In the genomic region with DNA sequence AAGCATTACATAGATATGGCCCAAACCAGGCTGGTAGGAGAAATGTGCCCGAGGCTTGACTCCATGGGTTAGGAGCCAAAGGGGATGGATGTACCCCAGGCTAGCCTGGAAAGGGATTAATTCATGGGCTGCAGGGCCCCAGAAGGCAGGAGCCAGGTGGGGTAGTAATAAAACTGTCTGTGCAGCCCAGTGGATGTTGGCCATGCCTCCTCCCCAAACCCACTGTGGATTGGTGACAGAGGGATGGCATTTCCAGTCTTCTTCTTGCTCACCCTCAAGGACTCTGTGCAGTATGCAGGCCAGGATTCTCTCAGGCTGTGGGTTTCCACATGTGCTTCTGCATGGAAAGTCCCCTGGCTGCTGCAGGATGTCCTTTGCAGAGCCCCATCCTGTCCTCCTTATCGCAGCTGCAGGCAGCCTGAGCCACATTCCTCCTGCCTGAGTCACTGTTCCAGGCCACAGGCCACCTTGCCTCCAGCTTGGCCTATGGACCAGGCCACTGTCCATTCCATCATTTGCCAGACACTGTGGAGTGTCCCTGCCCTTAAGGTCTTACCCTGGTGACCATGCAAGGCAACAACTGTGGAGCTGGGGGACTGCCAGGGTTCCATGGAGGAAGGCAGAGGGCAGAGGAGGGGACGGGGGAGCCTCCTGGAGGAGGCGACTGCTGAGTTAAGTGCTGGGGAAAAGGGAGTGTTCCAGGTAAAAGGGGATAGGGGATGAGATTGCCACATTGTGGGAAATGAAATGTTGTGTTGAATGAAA, we compare ENCODE assay signal across 1 cellular context.
TF ChIP-seq lines count a peak whose summit lies in the region.

No MANE protein-coding gene starts in this region.

TF ChIP-seq in K562, 482 proteins besides CTCF, POLR2A, EP300 and RAD21 (continued from another document and continues in another):
- peak; percentile 80; the same call in 1 of the 2 replicates for TF ChIP-seq MTA3 (IDR thresholded peaks at IDR 0.05; ENCODE audit: borderline replicate concordance)
- TF ChIP-seq TCF3 (CRISPR knock-in tag; IDR thresholded peaks at IDR 0.05), result peak; percentile 98
- TF ChIP-seq PHF20 (IDR thresholded peaks at IDR 0.05; ENCODE audit: partially characterized antibody), result no peak
- no peak for TF ChIP-seq ZSCAN29 (IDR thresholded peaks at IDR 0.05)
- no peak for TF ChIP-seq GATAD2B (IDR thresholded peaks at IDR 0.05; ENCODE audit: borderline replicate concordance)
- TF ChIP-seq GTF2B (IDR thresholded peaks at IDR 0.05; ENCODE audit: extremely low read depth, insufficient read length), result no peak
- no peak for TF ChIP-seq RBFOX2 (IDR thresholded peaks at IDR 0.05; ENCODE audit: low read depth, low read length)
- TF ChIP-seq HSF4 (CRISPR knock-in tag; IDR thresholded peaks at IDR 0.05; ENCODE audit: borderline replicate concordance), result no peak
- no peak for TF ChIP-seq SETDB1 (IDR thresholded peaks at IDR 0.05; ENCODE audit: low read length)
- TF ChIP-seq ZNF780A (CRISPR knock-in tag; IDR thresholded peaks at IDR 0.05), result no peak
- peak; percentile 34; the same call in 1 of the 2 replicates for TF ChIP-seq CHD2 (IDR thresholded peaks at IDR 0.05; ENCODE audit: low read depth, low read length)
- no peak for TF ChIP-seq TRIM28 (IDR thresholded peaks at IDR 0.05)
- TF ChIP-seq KAT7 (CRISPR knock-in tag; IDR thresholded peaks at IDR 0.05; ENCODE audit: borderline replicate concordance), result no peak
- no peak for TF ChIP-seq ZNF165 (CRISPR knock-in tag; IDR thresholded peaks at IDR 0.05; ENCODE audit: borderline replicate concordance)
- no peak for TF ChIP-seq GABPA (tag; conservative IDR thresholded peaks at IDR 0.05; ENCODE audit: low read depth)
- no peak for TF ChIP-seq RFX7 (CRISPR knock-in tag; IDR thresholded peaks at IDR 0.05)
- no peak for TF ChIP-seq FOXA1 (IDR thresholded peaks at IDR 0.05; ENCODE audit: borderline replicate concordance)
- TF ChIP-seq MNT (conservative IDR thresholded peaks at IDR 0.05), result peak; percentile 30 to 72; a peak in 3 of 4 replicates
- peak; percentile 97 for TF ChIP-seq ARID1B (IDR thresholded peaks at IDR 0.05)
- TF ChIP-seq ZBTB40 (IDR thresholded peaks at IDR 0.05), result 0 out of 2 replicates have a peak, but pooled peaks have one; percentile 29
- TF ChIP-seq ZBTB40 (CRISPR knock-in tag; IDR thresholded peaks at IDR 0.05), result no peak
- TF ChIP-seq, protein P1, sequence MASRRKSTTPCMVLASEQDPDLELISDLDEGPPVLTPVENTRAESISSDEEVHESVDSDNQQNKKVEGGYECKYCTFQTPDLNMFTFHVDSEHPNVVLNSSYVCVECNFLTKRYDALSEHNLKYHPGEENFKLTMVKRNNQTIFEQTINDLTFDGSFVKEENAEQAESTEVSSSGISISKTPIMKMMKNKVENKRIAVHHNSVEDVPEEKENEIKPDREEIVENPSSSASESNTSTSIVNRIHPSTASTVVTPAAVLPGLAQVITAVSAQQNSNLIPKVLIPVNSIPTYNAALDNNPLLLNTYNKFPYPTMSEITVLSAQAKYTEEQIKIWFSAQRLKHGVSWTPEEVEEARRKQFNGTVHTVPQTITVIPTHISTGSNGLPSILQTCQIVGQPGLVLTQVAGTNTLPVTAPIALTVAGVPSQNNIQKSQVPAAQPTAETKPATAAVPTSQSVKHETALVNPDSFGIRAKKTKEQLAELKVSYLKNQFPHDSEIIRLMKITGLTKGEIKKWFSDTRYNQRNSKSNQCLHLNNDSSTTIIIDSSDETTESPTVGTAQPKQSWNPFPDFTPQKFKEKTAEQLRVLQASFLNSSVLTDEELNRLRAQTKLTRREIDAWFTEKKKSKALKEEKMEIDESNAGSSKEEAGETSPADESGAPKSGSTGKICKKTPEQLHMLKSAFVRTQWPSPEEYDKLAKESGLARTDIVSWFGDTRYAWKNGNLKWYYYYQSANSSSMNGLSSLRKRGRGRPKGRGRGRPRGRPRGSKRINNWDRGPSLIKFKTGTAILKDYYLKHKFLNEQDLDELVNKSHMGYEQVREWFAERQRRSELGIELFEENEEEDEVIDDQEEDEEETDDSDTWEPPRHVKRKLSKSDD (conservative IDR thresholded peaks at IDR 0.05; ENCODE audit: low read length), result no peak
- no peak for TF ChIP-seq ZNF347 (CRISPR knock-in tag; IDR thresholded peaks at IDR 0.05; ENCODE audit: low read depth)
- TF ChIP-seq, protein P2, sequence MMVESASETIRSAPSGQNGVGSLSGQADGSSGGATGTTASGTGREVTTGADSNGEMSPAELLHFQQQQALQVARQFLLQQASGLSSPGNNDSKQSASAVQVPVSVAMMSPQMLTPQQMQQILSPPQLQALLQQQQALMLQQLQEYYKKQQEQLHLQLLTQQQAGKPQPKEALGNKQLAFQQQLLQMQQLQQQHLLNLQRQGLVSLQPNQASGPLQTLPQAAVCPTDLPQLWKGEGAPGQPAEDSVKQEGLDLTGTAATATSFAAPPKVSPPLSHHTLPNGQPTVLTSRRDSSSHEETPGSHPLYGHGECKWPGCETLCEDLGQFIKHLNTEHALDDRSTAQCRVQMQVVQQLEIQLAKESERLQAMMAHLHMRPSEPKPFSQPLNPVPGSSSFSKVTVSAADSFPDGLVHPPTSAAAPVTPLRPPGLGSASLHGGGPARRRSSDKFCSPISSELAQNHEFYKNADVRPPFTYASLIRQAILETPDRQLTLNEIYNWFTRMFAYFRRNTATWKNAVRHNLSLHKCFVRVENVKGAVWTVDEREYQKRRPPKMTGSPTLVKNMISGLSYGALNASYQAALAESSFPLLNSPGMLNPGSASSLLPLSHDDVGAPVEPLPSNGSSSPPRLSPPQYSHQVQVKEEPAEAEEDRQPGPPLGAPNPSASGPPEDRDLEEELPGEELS (CRISPR knock-in tag; IDR thresholded peaks at IDR 0.05; ENCODE audit: borderline replicate concordance), result no peak
- TF ChIP-seq ARNT (IDR thresholded peaks at IDR 0.05), result no peak
- peak; percentile 10; the same call in 1 of the 2 replicates for TF ChIP-seq ZNF239 (CRISPR knock-in tag; IDR thresholded peaks at IDR 0.05)
- TF ChIP-seq SMAD3 (CRISPR knock-in tag; conservative IDR thresholded peaks at IDR 0.05), result 0 out of 2 replicates have a peak, but pooled peaks have one; percentile 67
- no peak for TF ChIP-seq E2F3 (CRISPR knock-in tag; IDR thresholded peaks at IDR 0.05)
- TF ChIP-seq ZBTB1 (CRISPR knock-in tag; IDR thresholded peaks at IDR 0.05; ENCODE audit: borderline replicate concordance, low read depth), result no peak
- TF ChIP-seq SIN3A (IDR thresholded peaks at IDR 0.05; ENCODE audit: borderline replicate concordance in 2 of 2, control insufficient read depth in 1 of 2, low read depth in 2 of 2, low read length in 2 of 2), result no peak; a peak in 1 of 4 replicates
- TF ChIP-seq PURB (CRISPR knock-in tag; IDR thresholded peaks at IDR 0.05; ENCODE audit: low read depth), result no peak
- no peak for TF ChIP-seq MIER1 (IDR thresholded peaks at IDR 0.05; ENCODE audit: low read depth)
- TF ChIP-seq, protein P3, sequence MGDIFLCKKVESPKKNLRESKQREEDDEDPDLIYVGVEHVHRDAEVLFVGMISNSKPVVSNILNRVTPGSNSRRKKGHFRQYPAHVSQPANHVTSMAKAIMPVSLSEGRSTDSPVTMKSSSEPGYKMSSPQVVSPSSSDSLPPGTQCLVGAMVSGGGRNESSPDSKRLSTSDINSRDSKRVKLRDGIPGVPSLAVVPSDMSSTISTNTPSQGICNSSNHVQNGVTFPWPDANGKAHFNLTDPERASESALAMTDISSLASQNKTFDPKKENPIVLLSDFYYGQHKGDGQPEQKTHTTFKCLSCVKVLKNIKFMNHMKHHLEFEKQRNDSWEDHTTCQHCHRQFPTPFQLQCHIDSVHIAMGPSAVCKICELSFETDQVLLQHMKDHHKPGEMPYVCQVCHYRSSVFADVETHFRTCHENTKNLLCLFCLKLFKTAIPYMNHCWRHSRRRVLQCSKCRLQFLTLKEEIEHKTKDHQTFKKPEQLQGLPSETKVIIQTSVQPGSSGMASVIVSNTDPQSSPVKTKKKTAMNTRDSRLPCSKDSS (IDR thresholded peaks at IDR 0.05; ENCODE audit: low read depth, partially characterized antibody), result no peak
- peak; percentile 60; the same call in 1 of the 2 replicates for TF ChIP-seq PML (IDR thresholded peaks at IDR 0.05; ENCODE audit: low read length)
- no peak for TF ChIP-seq ZNF217 (CRISPR knock-in tag; IDR thresholded peaks at IDR 0.05)
- no peak for TF ChIP-seq ZNF644 (tag; IDR thresholded peaks at IDR 0.05; ENCODE audit: low read depth)
- TF ChIP-seq SP2 (IDR thresholded peaks at IDR 0.05; ENCODE audit: extremely low read depth, low read depth, low read length, poor library complexity, severe bottlenecking), result no peak
- peak in 1 of 2 experiments; percentile 87; a peak in 2 of 4 replicates for TF ChIP-seq MLLT1 (IDR thresholded peaks at IDR 0.05)
- no peak for TF ChIP-seq ZZZ3 (IDR thresholded peaks at IDR 0.05)
